8 cellular contexts compared by ENCODE assay signal in the genomic region with DNA sequence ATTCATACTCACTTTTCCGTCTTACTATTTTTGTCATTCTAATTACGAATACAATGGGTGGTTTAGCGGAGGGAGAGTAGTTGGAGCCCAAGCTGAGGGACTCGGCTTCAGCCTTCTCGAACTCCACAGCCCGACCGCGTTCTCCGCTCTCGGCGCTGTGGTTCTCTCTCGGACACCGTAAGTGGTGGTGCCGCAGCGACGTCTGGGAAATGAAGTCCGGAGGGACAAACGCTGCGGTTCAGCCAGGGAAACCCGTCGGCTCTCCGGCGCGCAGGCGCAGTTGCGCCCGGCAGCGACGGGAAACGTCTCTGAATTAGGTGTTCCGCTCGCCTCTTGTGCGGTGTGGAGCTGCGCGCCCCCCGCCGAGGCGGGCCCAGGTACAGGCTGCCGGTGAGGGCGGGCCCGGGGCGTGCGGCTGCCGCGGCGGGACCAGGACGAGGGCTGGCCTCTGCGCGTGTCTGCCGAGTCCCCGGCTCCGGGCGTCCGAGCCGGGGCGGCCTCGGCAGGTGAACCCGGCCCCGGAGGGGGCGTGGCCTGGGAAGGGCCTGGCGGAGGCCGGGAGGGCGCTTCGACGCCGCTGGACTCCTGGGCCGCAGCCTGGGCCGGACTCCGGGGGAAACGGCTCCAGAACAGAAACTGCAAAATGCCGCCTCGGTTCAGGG. TPM values are rescaled to one million over a fixed set of nuclear protein-coding genes. Genes with fewer than 3 reads are reported as not detected.
DNase-seq lines count a peak whose midpoint lies in the region; ATAC-seq and TF ChIP-seq lines count a peak whose summit lies in the region.

A gene (plus strand): TSS at position 277 of the 662 bp plus-strand sequence. CDS start 1,201 bp downstream, outside the sequence.

- peaks cover 14% of the 10 kb centered on the region for H3K36me3 ChIP-seq in smooth muscle cell (ENCODE audit: low read depth)

- H3K27ac ChIP-seq in smooth muscle cell (ENCODE audit: low read depth): peak within 1 kb of the TSS; percentile 23

- no peaks in the 10 kb centered on the region for H4K20me1 ChIP-seq in smooth muscle cell (ENCODE audit: low read depth)

- H3F3A ChIP-seq in smooth muscle cell (ENCODE audit: low read depth): no peaks in the 10 kb centered on the region

- peak within 1 kb of the TSS; percentile 99 for H2AFZ ChIP-seq in smooth muscle cell (ENCODE audit: low read depth)

- H3K4me2 ChIP-seq in smooth muscle cell: peak within 1 kb of the TSS; percentile 95

- no peaks in the 10 kb centered on the region for H3K79me2 ChIP-seq in smooth muscle cell (ENCODE audit: low read depth)

- no peak for TF ChIP-seq CTCF in smooth muscle cell (IDR thresholded peaks at IDR 0.05; ENCODE audit: borderline replicate concordance, insufficient read depth, poor library complexity, severe bottlenecking)

- peaks cover 4% of the 10 kb centered on the region for H3K9me3 ChIP-seq in smooth muscle cell (replicated peaks; ENCODE audit: low read depth)

- WGBS in smooth muscle cell (ENCODE audit: low lambda C conversion rate): under 1% methylated on average over 70 of the region's 72 CpGs

- DNase-seq in ELF-1 (ENCODE audit: low read depth, low spot score) (peak; percentile 97), NCI-H2171 treated with DMSO at 0.1 percent for 48 hours (lab: John Stamatoyannopoulos, UW) (peak; percentile 77), cerebellar nuclear complex (lab: John Stamatoyannopoulos, UW) (peak; percentile 29 to 85), iris pigment epithelial cell (ENCODE audit: low read depth) (peak; percentile 96), smooth muscle cell (lab: John Stamatoyannopoulos, UW; ENCODE audit: unreplicated experiment) (peak; percentile 59)
- DNase-seq in activated CD4-positive, alpha-beta T cell treated with anti-CD3 and anti-CD28 coated beads for 1 hour: peak; percentile 92

- no peaks in the 10 kb centered on the region for H3K27me3 ChIP-seq in smooth muscle cell (ENCODE audit: low read depth)

- H3K9ac ChIP-seq in smooth muscle cell (ENCODE audit: low read depth): peak within 1 kb of the TSS; percentile 61

- peak within 1 kb of the TSS; percentile 88 for H3K4me3 ChIP-seq in smooth muscle cell

- peak; percentile 83 for ATAC-seq in HG02798 (IDR thresholded peaks at IDR 0.05; ENCODE audit: poor library complexity, unreplicated experiment)
- no peak for ATAC-seq in GM21528 (IDR thresholded peaks at IDR 0.05; ENCODE audit: low FRiP score, unreplicated experiment)

- H3K4me1 ChIP-seq in smooth muscle cell (ENCODE audit: low read depth): no peaks in the 10 kb centered on the region

RNA-seq across cellular contexts. Expression of the gene that starts here (rescaled TPM):
- 1.1 and 4.5 TPM in 2 replicates for total RNA-seq in smooth muscle cell
- 0.58 and 3.0 TPM in 2 replicates for polyA plus RNA-seq in smooth muscle cell
